Comparison of ENCODE assay signal across 17 cellular contexts in the genomic region with DNA sequence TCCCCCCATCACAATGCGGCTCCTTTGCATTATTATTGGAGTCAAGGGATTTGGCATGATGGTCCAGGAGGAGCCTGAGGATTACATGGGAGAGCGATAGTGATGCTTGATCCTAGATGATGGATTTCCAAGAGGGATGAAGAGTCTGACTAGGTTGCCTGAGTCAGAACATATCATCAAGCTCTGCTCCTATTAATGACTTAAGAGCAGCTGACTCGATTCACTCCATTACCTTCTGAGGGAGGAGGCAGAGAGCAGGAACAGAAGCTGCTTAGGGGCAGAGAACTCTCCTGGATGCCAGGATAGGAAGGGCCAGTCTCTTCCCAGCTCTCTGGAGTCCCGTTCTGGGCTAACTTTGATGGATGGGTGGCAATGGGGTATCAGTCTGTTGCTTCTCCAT. TPM values are rescaled to one million over a fixed set of nuclear protein-coding genes. Genes with fewer than 3 reads are reported as not detected.
DNase-seq lines count a peak whose midpoint lies in the region; ATAC-seq, FAIRE-seq and TF ChIP-seq lines count a peak whose summit lies in the region.
"Had no signal": no experiment of that assay in that cellular context is flagged by ENCODE, and none has a peak within 500 bp of the region (broad histone marks: within the 10 kb centered on the region; RNA-seq: fewer than 3 reads in every experiment).

No MANE protein-coding gene starts in this region.

- no peak overlapping the region for H3K4me3 ChIP-seq in HepG2 (replicated peaks in 1 of 3; ENCODE audit: insufficient read depth in 1 of 3, low read depth in 2 of 3, low read length in 3 of 3)
- no peak overlapping the region for H3K4me3 ChIP-seq in right lobe of liver
- H3K4me3 ChIP-seq: A549 had no signal

- ATAC-seq in HepG2 (no peak), right lobe of liver (no peak), GM19463 (IDR thresholded peaks at IDR 0.05; ENCODE audit: unreplicated experiment) (no peak), sciatic nerve (no peak)
- no peak for ATAC-seq in activated naive CD4-positive, alpha-beta T cell treated with anti-CD3 and anti-CD28 coated beads, Interleukin-2, amount 50 U/mL, for 72 hours

- TF ChIP-seq RAD21 in HepG2 (CRISPR knock-in tag; IDR thresholded peaks at IDR 0.05), result no peak

- intact Hi-C loops in HepG2 (cut with micrococcal nuclease; ENCODE audit: unreplicated experiment) (no loop called here), right lobe of liver (cut with DNase I) (no loop called here), sciatic nerve (cut with DNase I) (no loop called here)

- H3K36me3 Mint-ChIP-seq in activated naive CD4-positive, alpha-beta T cell treated with anti-CD3 and anti-CD28 coated beads, Interleukin-2, amount 50 U/mL, for 72 hours, result no peaks in the 10 kb centered on the region

- no peak for TF ChIP-seq POLR2A in HepG2 (IDR thresholded peaks at IDR 0.05; ENCODE audit: insufficient read depth in 1 of 2, low read depth in 2 of 2, low read length in 2 of 2)
- no peak for TF ChIP-seq POLR2A in right lobe of liver (IDR thresholded peaks at IDR 0.05)
- TF ChIP-seq POLR2A in H54 (IDR thresholded peaks at IDR 0.05; ENCODE audit: low read depth, low read length), result no peak

- CTCF ChIA-PET in HepG2 (lab: Yijun Ruan, JAX; ENCODE audit: low intra/inter-chr PET ratio, low total read pairs), result no interaction called here

- BruUV-seq in HepG2 (replicated peaks; lab: Mats Ljungman, UMichigan), result no TSS peak

- H3K79me2 ChIP-seq in HepG2 (ENCODE audit: insufficient read depth, low read length), result no peaks in the 10 kb centered on the region

- no peaks in the 10 kb centered on the region for H3K27me3 ChIP-seq in HepG2 (ENCODE audit: control insufficient read depth in 1 of 2, insufficient read depth in 2 of 2, low read length in 2 of 2)
- H3K27me3 ChIP-seq in right lobe of liver, result no peaks in the 10 kb centered on the region

- DNase-seq in HepG2 (ENCODE audit: low spot score) (no peak), right lobe of liver (no peak), kidney tubule cell (ENCODE audit: low spot score) (peak; percentile 60), H54 (ENCODE audit: insufficient read length, low spot score) (no peak), sciatic nerve (ENCODE audit: low spot score) (no peak)
- DNase-seq in activated naive CD4-positive, alpha-beta T cell treated with anti-CD3 and anti-CD28 coated beads, Interleukin-2, amount 50 U/mL, for 72 hours (ENCODE audit: low spot score in 2 of 2), result no peak
- DNase-seq: Caco-2, KBM-7, NCI-H1092, NCI-H1694 treated with DMSO at 0.1 percent for 48 hours, RPMI8226 had no signal

- peak overlapping the region; percentile 45 for H2AFZ ChIP-seq in HepG2 (ENCODE audit: low read length)

- H3K4me1 ChIP-seq in HepG2 (ENCODE audit: insufficient read depth, low read length) (peaks cover 48% of the 10 kb centered on the region), right lobe of liver (peaks cover 0 to 13% (median 0%) of the 10 kb centered on the region in 4 donors)

- no peaks in the 10 kb centered on the region for H3K36me3 ChIP-seq in HepG2 (replicated peaks in 1 of 2; ENCODE audit: control insufficient read depth in 1 of 2, insufficient read depth in 2 of 2, low read length in 2 of 2)
- H3K36me3 ChIP-seq in right lobe of liver, result no peaks in the 10 kb centered on the region

- H4K20me1 ChIP-seq in HepG2 (ENCODE audit: insufficient read depth, low read length), result no peaks in the 10 kb centered on the region

- no peak overlapping the region for H3K9ac ChIP-seq in HepG2 (ENCODE audit: insufficient read depth, low read depth, low read length)

- in situ Hi-C loops in HepG2 (cut with HindIII; ENCODE audit: extremely low pct_ligation_motif_present, low pct_unique_long_range_greater_than_20kb), result no loop called here

- H3K9me3 Mint-ChIP-seq in activated naive CD4-positive, alpha-beta T cell treated with anti-CD3 and anti-CD28 coated beads, Interleukin-2, amount 50 U/mL, for 72 hours, result no peaks in the 10 kb centered on the region

- no peak overlapping the region for H3K27ac Mint-ChIP-seq in activated naive CD4-positive, alpha-beta T cell treated with anti-CD3 and anti-CD28 coated beads, Interleukin-2, amount 50 U/mL, for 72 hours

- no peak overlapping the region for H3K4me2 ChIP-seq in HepG2 (ENCODE audit: low read depth, low read length)

- FAIRE-seq in HepG2 (lab: Jason Lieb, UNC), result no peak
- FAIRE-seq in H54 (lab: Jason Lieb, UNC), result no peak
- FAIRE-seq: A549, G401.6, GM12891 had no signal

- POLR2A ChIA-PET in HepG2 (lab: Yijun Ruan, JAX), result no interaction called here

- H3K27ac ChIP-seq in HepG2 (ENCODE audit: extremely low read length, insufficient read depth, low read length) (no peak overlapping the region), right lobe of liver (no peak overlapping the region), VCaP (peak overlapping the region; percentile 82; the same call in 1 of the 2 replicates)

- WGBS in HepG2 (ENCODE audit: low lambda C conversion rate), result 78% methylated on average over 3 of the region's 4 CpGs
- 94% methylated on average over 3 of the region's 4 CpGs for WGBS in right lobe of liver (ENCODE audit: insufficient coverage, low coverage, low lambda C conversion rate, missing lambda C conversion rate)

- no peak for TF ChIP-seq CTCF in HepG2 (CRISPR knock-in tag; IDR thresholded peaks at IDR 0.05)
- no peak for TF ChIP-seq CTCF in right lobe of liver (IDR thresholded peaks at IDR 0.05)
- TF ChIP-seq CTCF in VCaP (conservative IDR thresholded peaks at IDR 0.05), result no peak

- TF ChIP-seq EP300 in HepG2 (IDR thresholded peaks at IDR 0.05; ENCODE audit: low read depth in 2 of 2, low read length in 2 of 2) (no peak), HepG2 (CRISPR knock-in tag; IDR thresholded peaks at IDR 0.05; ENCODE audit: borderline replicate concordance) (no peak)

- H3K9me3 ChIP-seq in HepG2 (ENCODE audit: low read length) (no peaks in the 10 kb centered on the region), right lobe of liver (no peaks in the 10 kb centered on the region)
- H3K9me3 ChIP-seq: A549, Caco-2 had no signal

TF ChIP-seq in HepG2, 621 proteins besides CTCF, POLR2A, EP300 and RAD21 (continues in another document):
- TF ChIP-seq CREBL2 (CRISPR knock-in tag; IDR thresholded peaks at IDR 0.05; ENCODE audit: borderline replicate concordance) (no peak), ZNF33A (CRISPR knock-in tag; IDR thresholded peaks at IDR 0.05; ENCODE audit: borderline replicate concordance) (no peak), SMAD9 (CRISPR knock-in tag; IDR thresholded peaks at IDR 0.05) (no peak), ZFP37 (CRISPR knock-in tag; IDR thresholded peaks at IDR 0.05; ENCODE audit: borderline replicate concordance) (no peak), ZNF709 (CRISPR knock-in tag; IDR thresholded peaks at IDR 0.05) (no peak)
- TF ChIP-seq, protein P1, sequence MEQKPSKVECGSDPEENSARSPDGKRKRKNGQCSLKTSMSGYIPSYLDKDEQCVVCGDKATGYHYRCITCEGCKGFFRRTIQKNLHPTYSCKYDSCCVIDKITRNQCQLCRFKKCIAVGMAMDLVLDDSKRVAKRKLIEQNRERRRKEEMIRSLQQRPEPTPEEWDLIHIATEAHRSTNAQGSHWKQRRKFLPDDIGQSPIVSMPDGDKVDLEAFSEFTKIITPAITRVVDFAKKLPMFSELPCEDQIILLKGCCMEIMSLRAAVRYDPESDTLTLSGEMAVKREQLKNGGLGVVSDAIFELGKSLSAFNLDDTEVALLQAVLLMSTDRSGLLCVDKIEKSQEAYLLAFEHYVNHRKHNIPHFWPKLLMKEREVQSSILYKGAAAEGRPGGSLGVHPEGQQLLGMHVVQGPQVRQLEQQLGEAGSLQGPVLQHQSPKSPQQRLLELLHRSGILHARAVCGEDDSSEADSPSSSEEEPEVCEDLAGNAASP (CRISPR knock-in tag; IDR thresholded peaks at IDR 0.05; ENCODE audit: borderline replicate concordance), result no peak

RNA-seq across cellular contexts. Expression of gene CISTR, which starts 54.0 kb away (rescaled TPM):
- total RNA-seq in HepG2 (2016; rRNA removed; fragmentation: Illumina TruSeq; extraction: Trizol), result not detected in 2 replicates
- total RNA-seq in HepG2 (2016; cell fraction: cytosol; rRNA removed; fragmentation: Illumina TruSeq; extraction: Trizol; ENCODE audit: low read depth), result not detected in 2 replicates
- total RNA-seq in HepG2 (2016; cell fraction: insoluble cytoplasmic fraction; rRNA removed; fragmentation: Illumina TruSeq; extraction: Trizol), result not detected in 2 replicates
- not detected in 2 replicates for total RNA-seq in HepG2 (2016; cell fraction: membrane; rRNA removed; fragmentation: Illumina TruSeq; extraction: Trizol)
- total RNA-seq in HepG2 (2016; cell fraction: nucleus; rRNA removed; fragmentation: Illumina TruSeq; extraction: Trizol), result not detected in 2 replicates
- polyA plus RNA-seq in HepG2 (2011; rRNA removed), result not detected in 2 replicates
- polyA plus RNA-seq in HepG2 (2011; cell fraction: cytosol; rRNA removed), result not detected in 2 replicates
- not detected in 2 replicates for polyA plus RNA-seq in HepG2 (2011; cell fraction: nucleus; rRNA removed)
- not detected in 2 replicates for polyA plus RNA-seq in HepG2 (2012)
- not detected in 2 replicates for polyA plus RNA-seq in HepG2 (2016; cell fraction: cytosol; fragmentation: Illumina TruSeq; extraction: Trizol; ENCODE audit: low read depth)
- polyA plus RNA-seq in HepG2 (2016; cell fraction: insoluble cytoplasmic fraction; fragmentation: Illumina TruSeq; extraction: Trizol; ENCODE audit: low read depth), result not detected in 2 replicates
- not detected in 2 replicates for polyA plus RNA-seq in HepG2 (2016; cell fraction: membrane; fragmentation: Illumina TruSeq; extraction: Trizol; ENCODE audit: low read depth)
- polyA plus RNA-seq in HepG2 (2016; cell fraction: nucleus; fragmentation: Illumina TruSeq; extraction: Trizol; ENCODE audit: insufficient read depth, low read depth), result not detected in 2 replicates
- not detected in 2 replicates for polyA minus RNA-seq in HepG2 (2011; rRNA and poly(A)+ RNA removed; ENCODE audit: low replicate concordance)
- polyA minus RNA-seq in HepG2 (2011; cell fraction: cytosol; rRNA and poly(A)+ RNA removed), result not detected in 2 replicates
- polyA minus RNA-seq in HepG2 (2011; cell fraction: nucleus; rRNA and poly(A)+ RNA removed), result not detected in 2 replicates
- not detected for total RNA-seq in right lobe of liver
- not detected for total RNA-seq in activated naive CD4-positive, alpha-beta T cell treated with anti-CD3 and anti-CD28 coated beads, Interleukin-2, amount 50 U/mL, for 72 hours
- total RNA-seq in sciatic nerve, result not detected
- total RNA-seq: Caco-2, MCF 10A had no signal
- polyA plus RNA-seq: A549 had no signal
